8 cellular contexts compared by ENCODE assay signal in the genomic region with DNA sequence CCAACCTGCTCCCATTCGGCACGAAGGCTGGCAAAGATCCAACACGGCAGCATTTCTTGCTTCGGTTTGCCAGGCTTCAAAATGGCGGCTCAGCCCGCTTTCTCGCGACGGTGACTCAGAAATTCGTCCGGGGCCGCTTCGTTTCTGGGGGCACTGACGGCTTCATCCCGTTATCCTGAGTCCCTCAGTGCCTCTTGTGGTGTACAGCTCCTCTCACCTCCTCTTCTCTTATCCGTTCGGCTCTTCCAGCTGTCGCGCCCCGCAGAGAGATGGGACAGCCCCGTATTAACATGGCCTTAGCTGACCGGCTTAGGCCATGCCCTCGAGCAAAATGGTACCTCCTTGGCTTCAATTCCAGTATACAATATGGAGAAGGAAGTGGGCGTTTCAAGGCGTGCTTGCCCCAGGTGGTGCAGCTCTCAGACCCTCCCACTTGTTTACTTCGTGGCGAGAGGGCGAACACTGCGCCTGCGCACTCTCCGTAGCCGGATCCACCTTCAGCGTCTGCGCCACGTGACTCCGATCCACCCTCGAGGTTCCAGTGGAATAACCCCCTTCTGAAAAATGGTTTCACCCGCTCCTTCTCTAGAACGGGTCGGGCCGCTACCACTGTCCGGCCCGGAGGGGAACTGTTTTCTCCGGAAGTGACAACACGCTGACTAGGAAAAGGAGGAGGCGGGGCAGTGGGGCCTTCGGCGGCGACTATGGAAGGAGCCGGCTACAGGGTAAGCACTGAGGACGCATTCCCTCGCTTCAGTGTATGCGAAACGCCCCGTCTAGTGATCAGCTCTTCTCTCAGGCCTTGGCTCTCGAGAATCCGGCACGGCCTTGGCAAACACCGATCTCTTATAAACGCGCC. TPM values are rescaled to one million over a fixed set of nuclear protein-coding genes. Genes with fewer than 3 reads are reported as not detected.
A peak's percentile ranks its signal among the peaks of the same experiment; 100 is the strongest.
DNase-seq lines count a peak whose midpoint lies in the region; ATAC-seq, FAIRE-seq and TF ChIP-seq lines count a peak whose summit lies in the region.

A gene (minus strand): TSS at position 336 of the 859 bp plus-strand sequence. CDS start 4,060 bp downstream, outside the sequence.
A gene (plus strand): TSS at position 683 of the 859 bp plus-strand sequence. CDS start 22 bp downstream, at position 705.

- peaks cover 38% of the 10 kb centered on the region for H3K79me2 ChIP-seq in HepG2 (ENCODE audit: insufficient read depth, low read length)

- H3K4me2 ChIP-seq in HepG2 (ENCODE audit: low read depth, low read length): peak within 1 kb of the TSS; percentile 91

- TF ChIP-seq EP300 in HepG2 (IDR thresholded peaks at IDR 0.05; ENCODE audit: low read depth in 2 of 2, low read length in 2 of 2) (no peak; a peak in 1 of 4 replicates), HepG2 (CRISPR knock-in tag; IDR thresholded peaks at IDR 0.05; ENCODE audit: borderline replicate concordance) (no peak)

- peaks cover 33% of the 10 kb centered on the region for H3K36me3 Mint-ChIP-seq in CD4-positive, alpha-beta T cell (ENCODE audit: low read depth)
- H3K36me3 Mint-ChIP-seq in activated CD4-positive, alpha-beta memory T cell treated with anti-CD3 and anti-CD28 coated beads for 36 hours: peaks cover 30% of the 10 kb centered on the region

- BruUV-seq in HepG2 (replicated peaks; lab: Mats Ljungman, UMichigan): no TSS peak

- intact Hi-C loops in CD4-positive, alpha-beta T cell (cut with DNase I, micrococcal nuclease): loop anchor here (1.0 to 10.0 kb wide), 7 partner anchors 10 to 1242 kb away; a partner anchor contains a TSS
- intact Hi-C loops in activated CD4-positive, alpha-beta memory T cell treated with anti-CD3 and anti-CD28 coated beads for 36 hours (cut with micrococcal nuclease): loop anchor here (1.0 to 5.0 kb wide), 8 partner anchors 8 to 1238 kb away; a partner anchor contains a TSS
- intact Hi-C loops in dorsolateral prefrontal cortex (cut with DNase I): loop anchor here (1.0 to 10.0 kb wide), 5 partner anchors 26 to 392 kb away; a partner anchor contains a TSS
- intact Hi-C loops in HepG2 (cut with micrococcal nuclease; ENCODE audit: unreplicated experiment): no loop called here

- peaks cover 18% of the 10 kb centered on the region for H3K4me1 Mint-ChIP-seq in CD4-positive, alpha-beta T cell (ENCODE audit: low read depth)
- peaks cover 26% of the 10 kb centered on the region for H3K4me1 Mint-ChIP-seq in activated CD4-positive, alpha-beta memory T cell treated with anti-CD3 and anti-CD28 coated beads for 36 hours (ENCODE audit: low read depth)

- 1% methylated on average over 41 of the region's 61 CpGs for WGBS in HepG2 (ENCODE audit: low lambda C conversion rate)

- FAIRE-seq in HepG2 (lab: Jason Lieb, UNC): peak; percentile 95

- POLR2A ChIA-PET in CD4-positive, alpha-beta T cell (lab: Charles Lee): interaction anchor here (0.6 to 3.7 kb wide), 27 partner anchors 10 to 884 kb away, joined by 3 to 63 read pairs (median 8); a partner anchor contains a TSS
- POLR2A ChIA-PET in activated CD4-positive, alpha-beta memory T cell treated with anti-CD3 and anti-CD28 coated beads for 36 hours (lab: Charles Lee): interaction anchor here (0.8 to 2.9 kb wide), 10 partner anchors 9 to 52 kb away, joined by 3 to 21 read pairs (median 6); a partner anchor contains a TSS
- POLR2A ChIA-PET in HepG2 (lab: Yijun Ruan, JAX): interaction anchor here (0.6 to 3.3 kb wide), 14 partner anchors 8 to 398 kb away, joined by 3 to 21 read pairs (median 6); a partner anchor contains a TSS

- peaks cover 31% of the 10 kb centered on the region for H3K4me1 ChIP-seq in HepG2 (ENCODE audit: insufficient read depth, low read length)

- peaks cover 13 to 40% of the 10 kb centered on the region in 2 experiments; a peak in 4 of 5 replicates for H3K36me3 ChIP-seq in HepG2 (replicated peaks in 1 of 2; ENCODE audit: control insufficient read depth in 1 of 2, insufficient read depth in 2 of 2, low read length in 2 of 2)

- peaks cover 5% of the 10 kb centered on the region; the same call in 1 of the 2 replicates for H4K20me1 ChIP-seq in HepG2 (ENCODE audit: insufficient read depth, low read length)

- H3K27me3 ChIP-seq in CD4-positive, alpha-beta T cell (ENCODE audit: control insufficient read depth, insufficient read depth, low read length): no peaks in the 10 kb centered on the region
- H3K27me3 ChIP-seq in dorsolateral prefrontal cortex (no peaks in the 10 kb centered on the region), HepG2 (ENCODE audit: control insufficient read depth in 1 of 2, insufficient read depth in 2 of 2, low read length in 2 of 2) (no peaks in the 10 kb centered on the region; a peak in 1 of 5 replicates)

- H3K4me3 ChIP-seq in dorsolateral prefrontal cortex (peak within 1 kb of the TSS; percentile 71 to 100 (median 96)), HepG2 (replicated peaks in 1 of 3; ENCODE audit: insufficient read depth in 1 of 3, low read depth in 2 of 3, low read length in 3 of 3) (peak within 1 kb of the TSS; percentile 77 to 99 (median 97))

- no peaks in the 10 kb centered on the region for H3K9me3 ChIP-seq in CD4-positive, alpha-beta T cell (ENCODE audit: control insufficient read depth, low read length)
- H3K9me3 ChIP-seq in HepG2 (ENCODE audit: low read length): no peaks in the 10 kb centered on the region

- peak within 1 kb of the TSS; percentile 98 for H3K27ac ChIP-seq in CD4-positive, alpha-beta T cell (ENCODE audit: low read depth, low read length)
- H3K27ac ChIP-seq in dorsolateral prefrontal cortex (peak within 1 kb of the TSS; percentile 93 to 100 (median 100)), HepG2 (ENCODE audit: extremely low read length, insufficient read depth, low read length) (peak within 1 kb of the TSS; percentile 99)

- peak within 1 kb of the TSS; percentile 97 for H3K9ac ChIP-seq in HepG2 (ENCODE audit: insufficient read depth, low read depth, low read length)

- H3K9me3 Mint-ChIP-seq in CD4-positive, alpha-beta T cell: no peaks in the 10 kb centered on the region
- H3K9me3 Mint-ChIP-seq in activated CD4-positive, alpha-beta memory T cell treated with anti-CD3 and anti-CD28 coated beads for 36 hours: no peaks in the 10 kb centered on the region

- peak within 1 kb of the TSS; percentile 89 for H2AFZ ChIP-seq in HepG2 (ENCODE audit: low read length)

- no peak within 1 kb of the TSS for H3K27ac Mint-ChIP-seq in CD4-positive, alpha-beta T cell
- no peak within 1 kb of the TSS for H3K27ac Mint-ChIP-seq in activated CD4-positive, alpha-beta memory T cell treated with anti-CD3 and anti-CD28 coated beads for 36 hours

- H3K27me3 Mint-ChIP-seq in CD4-positive, alpha-beta T cell: no peaks in the 10 kb centered on the region
- no peaks in the 10 kb centered on the region for H3K27me3 Mint-ChIP-seq in activated CD4-positive, alpha-beta memory T cell treated with anti-CD3 and anti-CD28 coated beads for 36 hours

- in situ Hi-C loops in HepG2 (cut with HindIII; ENCODE audit: extremely low pct_ligation_motif_present, low pct_unique_long_range_greater_than_20kb): no loop called here

- DNase-seq in CD4-positive, alpha-beta T cell: peak; percentile 95 to 99 (median 97)
- peak; percentile 99 for DNase-seq in NCI-H82 treated with DMSO at 0.1 percent for 48 hours (lab: John Stamatoyannopoulos, UW; ENCODE audit: unreplicated experiment)
- peak; percentile 99 for DNase-seq in activated CD4-positive, alpha-beta memory T cell treated with anti-CD3 and anti-CD28 coated beads for 36 hours
- DNase-seq in dorsolateral prefrontal cortex: peak; percentile 98 to 100 (median 99)
- peak; percentile 99 for DNase-seq in HepG2 (ENCODE audit: low spot score)
- DNase-seq in stimulated activated CD4-positive, alpha-beta T cell treated with anti-CD3 and anti-CD28 coated beads, Interleukin-4, amount 100 ng/mL, for 1 hour: peak; percentile 96

- peak; percentile 60 for ATAC-seq in CD4-positive, alpha-beta T cell (ENCODE audit: poor library complexity)
- ATAC-seq in GM19452 (IDR thresholded peaks at IDR 0.05; ENCODE audit: unreplicated experiment) (peak; percentile 54), HG03575 (IDR thresholded peaks at IDR 0.05; ENCODE audit: extremely low read depth, insufficient number of reproducible peaks, low FRiP score, unreplicated experiment) (peak; percentile 58), HepG2 (peak; percentile 80)

- TF ChIP-seq CTCF in CD4-positive, alpha-beta T cell (IDR thresholded peaks at IDR 0.05): no peak
- TF ChIP-seq CTCF in dorsolateral prefrontal cortex (IDR thresholded peaks at IDR 0.05 in 54 of 56, conservative IDR thresholded peaks at IDR 0.05 in 2 of 56; ENCODE audit: low read depth in 1 of 56, partially characterized antibody in 56 of 56) (peak in 4 of 56 donors; percentile 6 to 13 (median 11)), HepG2 (CRISPR knock-in tag; IDR thresholded peaks at IDR 0.05) (no peak)

- CTCF ChIA-PET in CD4-positive, alpha-beta T cell (lab: Charles Lee): interaction anchor here (0.6 to 2.0 kb wide), 3 partner anchors 13 to 159 kb away, joined by 3 to 8 read pairs (median 3); no protein-coding TSS in a partner anchor
- CTCF ChIA-PET in activated CD4-positive, alpha-beta memory T cell treated with anti-CD3 and anti-CD28 coated beads for 36 hours (lab: Charles Lee): interaction anchor here (0.9 to 1.5 kb wide), 2 partner anchors 13 to 159 kb away, joined by 3 to 4 read pairs; no protein-coding TSS in a partner anchor
- CTCF ChIA-PET in HepG2 (lab: Yijun Ruan, JAX; ENCODE audit: low intra/inter-chr PET ratio, low total read pairs): no interaction called here

- peak; percentile 53 to 86 for TF ChIP-seq POLR2A in HepG2 (IDR thresholded peaks at IDR 0.05; ENCODE audit: insufficient read depth in 1 of 2, low read depth in 2 of 2, low read length in 2 of 2)

- peak; percentile 20; the same call in 1 of the 2 replicates for TF ChIP-seq RAD21 in HepG2 (CRISPR knock-in tag; IDR thresholded peaks at IDR 0.05)

- no peak within 1 kb of the TSS for H3K4me3 Mint-ChIP-seq in CD4-positive, alpha-beta T cell
- no peak within 1 kb of the TSS for H3K4me3 Mint-ChIP-seq in activated CD4-positive, alpha-beta memory T cell treated with anti-CD3 and anti-CD28 coated beads for 36 hours

RNA-seq across cellular contexts. Expression of the first gene that starts in this region (rescaled TPM):
- 10 to 100 TPM; 15.1 to 15.8 TPM for total RNA-seq in CD4-positive, alpha-beta T cell
- total RNA-seq in activated CD4-positive, alpha-beta memory T cell treated with anti-CD3 and anti-CD28 coated beads for 36 hours: 10 to 100 TPM; 19.6 TPM
- total RNA-seq in dorsolateral prefrontal cortex (10 to 100 TPM; 19.9 to 42.2 (median 27.8) TPM), HepG2 (2016; rRNA removed; fragmentation: Illumina TruSeq; extraction: Trizol) (10.9 and 13.5 TPM in 2 replicates)
- 6.3 and 7.3 TPM in 2 replicates for total RNA-seq in HepG2 (2016; cell fraction: cytosol; rRNA removed; fragmentation: Illumina TruSeq; extraction: Trizol; ENCODE audit: low read depth)
- 10.3 and 14.9 TPM in 2 replicates for total RNA-seq in HepG2 (2016; cell fraction: insoluble cytoplasmic fraction; rRNA removed; fragmentation: Illumina TruSeq; extraction: Trizol)
- 14.8 and 16.5 TPM in 2 replicates for total RNA-seq in HepG2 (2016; cell fraction: membrane; rRNA removed; fragmentation: Illumina TruSeq; extraction: Trizol)
- 12.4 and 13.6 TPM in 2 replicates for total RNA-seq in HepG2 (2016; cell fraction: nucleus; rRNA removed; fragmentation: Illumina TruSeq; extraction: Trizol)
- polyA plus RNA-seq in HepG2 (2011; rRNA removed): 27.8 and 30.0 TPM in 2 replicates
- 29.0 and 32.7 TPM in 2 replicates for polyA plus RNA-seq in HepG2 (2011; cell fraction: cytosol; rRNA removed)
- polyA plus RNA-seq in HepG2 (2011; cell fraction: nucleus; rRNA removed): 56.2 and 76.4 TPM in 2 replicates
- 19.5 and 19.7 TPM in 2 replicates for polyA plus RNA-seq in HepG2 (2012)
- 22.7 and 24.3 TPM in 2 replicates for polyA plus RNA-seq in HepG2 (2016; cell fraction: cytosol; fragmentation: Illumina TruSeq; extraction: Trizol; ENCODE audit: low read depth)
- polyA plus RNA-seq in HepG2 (2016; cell fraction: insoluble cytoplasmic fraction; fragmentation: Illumina TruSeq; extraction: Trizol; ENCODE audit: low read depth): 43.5 and 52.7 TPM in 2 replicates
- polyA plus RNA-seq in HepG2 (2016; cell fraction: membrane; fragmentation: Illumina TruSeq; extraction: Trizol; ENCODE audit: low read depth): 46.7 and 51.1 TPM in 2 replicates
- polyA plus RNA-seq in HepG2 (2016; cell fraction: nucleus; fragmentation: Illumina TruSeq; extraction: Trizol; ENCODE audit: insufficient read depth, low read depth): 55.9 and 59.4 TPM in 2 replicates
- polyA minus RNA-seq in HepG2 (2011; rRNA and poly(A)+ RNA removed; ENCODE audit: low replicate concordance): 25.3 and 37.7 TPM in 2 replicates
- 13.0 and 14.0 TPM in 2 replicates for polyA minus RNA-seq in HepG2 (2011; cell fraction: cytosol; rRNA and poly(A)+ RNA removed)
- polyA minus RNA-seq in HepG2 (2011; cell fraction: nucleus; rRNA and poly(A)+ RNA removed): 21.9 and 22.5 TPM in 2 replicates

RNA-seq across cellular contexts. Expression of the second gene that starts in this region (rescaled TPM):
- total RNA-seq in CD4-positive, alpha-beta T cell: 10 to 100 TPM; 35.5 to 35.8 TPM
- 10 to 100 TPM; 32.5 to 34.7 TPM for total RNA-seq in activated CD4-positive, alpha-beta memory T cell treated with anti-CD3 and anti-CD28 coated beads for 36 hours
- total RNA-seq in dorsolateral prefrontal cortex: 100 to 1,000 TPM in 14 of 120 experiments, 10 to 100 TPM in 106; 61.4 to 116 (median 85.9) TPM
- total RNA-seq in HepG2 (2016; rRNA removed; fragmentation: Illumina TruSeq; extraction: Trizol): 3.6 and 9.7 TPM in 2 replicates
- total RNA-seq in HepG2 (2016; cell fraction: cytosol; rRNA removed; fragmentation: Illumina TruSeq; extraction: Trizol; ENCODE audit: low read depth): 3.6 and 4.6 TPM in 2 replicates
- 4.5 and 10.0 TPM in 2 replicates for total RNA-seq in HepG2 (2016; cell fraction: insoluble cytoplasmic fraction; rRNA removed; fragmentation: Illumina TruSeq; extraction: Trizol)
- 7.6 and 8.5 TPM in 2 replicates for total RNA-seq in HepG2 (2016; cell fraction: membrane; rRNA removed; fragmentation: Illumina TruSeq; extraction: Trizol)
- total RNA-seq in HepG2 (2016; cell fraction: nucleus; rRNA removed; fragmentation: Illumina TruSeq; extraction: Trizol): 8.6 and 13.7 TPM in 2 replicates
- 16.9 and 21.6 TPM in 2 replicates for polyA plus RNA-seq in HepG2 (2011; rRNA removed)
- polyA plus RNA-seq in HepG2 (2011; cell fraction: cytosol; rRNA removed): 7.9 and 12.0 TPM in 2 replicates
- polyA plus RNA-seq in HepG2 (2011; cell fraction: nucleus; rRNA removed): 83.8 and 108 TPM in 2 replicates
- 19.0 and 23.3 TPM in 2 replicates for polyA plus RNA-seq in HepG2 (2012)
- 4.7 and 5.1 TPM in 2 replicates for polyA plus RNA-seq in HepG2 (2016; cell fraction: cytosol; fragmentation: Illumina TruSeq; extraction: Trizol; ENCODE audit: low read depth)
- polyA plus RNA-seq in HepG2 (2016; cell fraction: insoluble cytoplasmic fraction; fragmentation: Illumina TruSeq; extraction: Trizol; ENCODE audit: low read depth): 10.7 and 15.1 TPM in 2 replicates
- 9.3 and 10.8 TPM in 2 replicates for polyA plus RNA-seq in HepG2 (2016; cell fraction: membrane; fragmentation: Illumina TruSeq; extraction: Trizol; ENCODE audit: low read depth)
- 45.7 and 46.6 TPM in 2 replicates for polyA plus RNA-seq in HepG2 (2016; cell fraction: nucleus; fragmentation: Illumina TruSeq; extraction: Trizol; ENCODE audit: insufficient read depth, low read depth)
- 14.8 and 17.4 TPM in 2 replicates for polyA minus RNA-seq in HepG2 (2011; rRNA and poly(A)+ RNA removed; ENCODE audit: low replicate concordance)
- polyA minus RNA-seq in HepG2 (2011; cell fraction: cytosol; rRNA and poly(A)+ RNA removed): 9.8 and 11.2 TPM in 2 replicates
- 16.0 and 24.2 TPM in 2 replicates for polyA minus RNA-seq in HepG2 (2011; cell fraction: nucleus; rRNA and poly(A)+ RNA removed)

Comparison
In these comparisons a context has a peak if more than half of its experiments do, and no peak if none do; other contexts are left out.
1. Peak in every context shown above with its lines: DNase-seq, ATAC-seq, H3K4me3 ChIP-seq and H3K27ac ChIP-seq.